16 cellular contexts compared by ENCODE assay signal in genomic region chr6:170201361-170201760, GRCh38.
DNase-seq lines count a peak whose midpoint lies in the region; ATAC-seq and TF ChIP-seq lines count a peak whose summit lies in the region.
"Had no signal": no experiment of that assay in that cellular context is flagged by ENCODE, and none has a peak within 500 bp of the region (broad histone marks: within the 10 kb centered on the region; RNA-seq: fewer than 3 reads in every experiment).

No MANE protein-coding gene starts in this region.

- H3K27ac Mint-ChIP-seq in activated CD4-positive, alpha-beta T cell treated with anti-CD3 and anti-CD28 coated beads, Interleukin-2, amount 10 ng/mL, durations not matched to agents 24 days and 14 days, result no peak overlapping the region
- H3K27ac Mint-ChIP-seq: CD8-positive, alpha-beta memory T cell had no signal

- ATAC-seq in HG03378 (IDR thresholded peaks at IDR 0.05; ENCODE audit: unreplicated experiment), result no peak
- ATAC-seq: HCT116 had no signal

- H3K4me3 Mint-ChIP-seq in activated CD4-positive, alpha-beta T cell treated with anti-CD3 and anti-CD28 coated beads, Interleukin-2, amount 10 ng/mL, durations not matched to agents 24 days and 14 days, result no peak overlapping the region
- H3K4me3 Mint-ChIP-seq: CD8-positive, alpha-beta memory T cell had no signal

- no peaks in the 10 kb centered on the region for H3K36me3 Mint-ChIP-seq in activated CD4-positive, alpha-beta T cell treated with anti-CD3 and anti-CD28 coated beads, Interleukin-2, amount 10 ng/mL, durations not matched to agents 24 days and 14 days (ENCODE audit: low read depth)

- intact Hi-C loops in activated CD4-positive, alpha-beta T cell treated with anti-CD3 and anti-CD28 coated beads, Interleukin-2, amount 10 ng/mL, durations not matched to agents 24 days and 14 days (cut with micrococcal nuclease), result no loop called here
- intact Hi-C loops in cardiac septum (cut with DNase I), result no loop called here

- DNase-seq in activated CD4-positive, alpha-beta T cell treated with anti-CD3 and anti-CD28 coated beads, Interleukin-2, amount 10 ng/mL, durations not matched to agents 24 days and 14 days, result peak; percentile 32
- no peak for DNase-seq in activated CD4-positive, alpha-beta T cell treated with anti-CD3 and anti-CD28 coated beads, Interleukin-2, amount 50 U/mL, for 4 hours
- DNase-seq in right atrium auricular region (ENCODE audit: low spot score) (peak; percentile 32), cardiac septum (ENCODE audit: low spot score) (no peak), mesenteric fat pad (ENCODE audit: low spot score) (peak; percentile 33), NCI-H1105 (lab: John Stamatoyannopoulos, UW) (no peak)
- no peak for DNase-seq in stimulated activated CD4-positive, alpha-beta T cell treated with anti-CD3 and anti-CD28 coated beads, Interleukin-12 subunit alpha, Interleukin-12 subunit beta, amount 100 ng/mL, for 4 hours
- DNase-seq: 8988T, AML-193, Caco-2, GF-D8 had no signal

- H3K9me3 Mint-ChIP-seq in activated CD4-positive, alpha-beta T cell treated with anti-CD3 and anti-CD28 coated beads, Interleukin-2, amount 10 ng/mL, durations not matched to agents 24 days and 14 days, result peaks cover 43% of the 10 kb centered on the region

- H3K4me3 ChIP-seq in right atrium auricular region, result no peak overlapping the region
- H3K4me3 ChIP-seq: BLaER1 had no signal

- H3K36me3 ChIP-seq in right atrium auricular region, result no peaks in the 10 kb centered on the region
- H3K36me3 ChIP-seq: BLaER1 had no signal

- H3K27me3 ChIP-seq in right atrium auricular region, result no peaks in the 10 kb centered on the region
- H3K27me3 ChIP-seq: BLaER1 had no signal

- H3K9me3 ChIP-seq in right atrium auricular region, result peaks cover 3% of the 10 kb centered on the region in 2 donors

- no peak for TF ChIP-seq CTCF in right atrium auricular region (IDR thresholded peaks at IDR 0.05)

- peaks cover 3% of the 10 kb centered on the region for H3K27me3 Mint-ChIP-seq in activated CD4-positive, alpha-beta T cell treated with anti-CD3 and anti-CD28 coated beads, Interleukin-2, amount 10 ng/mL, durations not matched to agents 24 days and 14 days

- no peaks in the 10 kb centered on the region for H3K4me1 Mint-ChIP-seq in activated CD4-positive, alpha-beta T cell treated with anti-CD3 and anti-CD28 coated beads, Interleukin-2, amount 10 ng/mL, durations not matched to agents 24 days and 14 days

- no peaks in the 10 kb centered on the region for H3K4me1 ChIP-seq in right atrium auricular region
- H3K4me1 ChIP-seq: Caco-2 had no signal

- no peak overlapping the region for H3K27ac ChIP-seq in right atrium auricular region
- H3K27ac ChIP-seq: BLaER1, HL-60 had no signal

Comparison
In these comparisons a context has a peak if more than half of its experiments do, and no peak if none do; other contexts are left out.
1. DNase-seq: peak in activated CD4-positive, alpha-beta T cell treated with anti-CD3 and anti-CD28 coated beads, Interleukin-2, amount 10 ng/mL, durations not matched to agents 24 days and 14 days (single experiment), right atrium auricular region (single experiment) and mesenteric fat pad (single experiment); none in activated CD4-positive, alpha-beta T cell treated with anti-CD3 and anti-CD28 coated beads, Interleukin-2, amount 50 U/mL, for 4 hours (0 of 2), cardiac septum (single experiment), stimulated activated CD4-positive, alpha-beta T cell treated with anti-CD3 and anti-CD28 coated beads, Interleukin-12 subunit alpha, Interleukin-12 subunit beta, amount 100 ng/mL, for 4 hours (single experiment) and NCI-H1105 (single experiment).